Comparison of ENCODE assay signal across 8 cellular contexts in the genomic region with DNA sequence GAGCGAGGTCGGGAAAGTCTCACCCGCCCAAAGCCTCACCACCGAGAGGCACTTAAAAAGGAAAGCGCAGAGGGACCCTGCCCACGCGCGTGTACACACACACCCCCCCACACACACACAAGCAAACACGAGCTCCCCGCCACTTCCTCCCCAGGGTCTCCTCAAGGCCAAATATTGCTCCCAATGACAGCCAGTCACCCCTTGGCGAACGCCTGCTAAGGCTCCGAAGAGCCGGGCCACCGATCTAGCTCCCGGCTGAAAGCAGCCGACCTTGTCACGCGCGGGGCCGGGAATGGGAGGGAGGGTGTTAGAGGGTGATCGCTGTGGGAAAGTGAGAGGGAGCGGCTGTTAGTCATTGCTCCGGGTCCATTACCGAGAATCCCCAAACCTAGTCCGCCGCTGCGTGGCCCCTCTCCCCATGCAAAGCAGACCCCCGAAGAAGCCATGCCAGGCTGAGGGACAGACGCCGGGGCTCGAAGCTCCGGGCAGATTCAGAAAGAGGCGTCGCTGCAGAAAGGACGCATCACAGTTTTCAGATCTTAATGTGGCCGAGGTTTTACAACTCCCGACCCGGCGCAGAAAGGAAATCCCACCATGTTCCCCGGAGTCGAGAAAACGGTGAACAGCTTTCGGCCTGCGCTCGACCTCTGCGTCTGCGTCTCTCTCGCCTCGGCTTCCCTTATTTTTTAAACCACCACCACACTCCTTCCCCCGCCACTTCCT. TPM values are rescaled to one million over a fixed set of nuclear protein-coding genes. Genes with fewer than 3 reads are reported as not detected.
DNase-seq lines count a peak whose midpoint lies in the region; TF ChIP-seq lines count a peak whose summit lies in the region.

No MANE protein-coding gene starts in this region.

- no peaks in the 10 kb centered on the region for H3K36me3 ChIP-seq in SJSA1
- H3K36me3 ChIP-seq in muscle layer of colon (ENCODE audit: insufficient read depth, low read length): peaks cover 11% of the 10 kb centered on the region

- H3K27me3 ChIP-seq in SJSA1 (replicated peaks): peaks cover 46% of the 10 kb centered on the region
- H3K27me3 ChIP-seq in muscle layer of colon (ENCODE audit: control insufficient read depth in 1 of 2, insufficient read depth in 2 of 2, low read length in 2 of 2): peaks cover 20 to 31% of the 10 kb centered on the region in 2 donors

- peaks cover 44% of the 10 kb centered on the region for H3K4me1 Mint-ChIP-seq in activated naive CD4-positive, alpha-beta T cell treated with anti-CD3 and anti-CD28 coated beads, Interleukin-2, amount 10 ng/mL, durations not matched to agents 7 days and 5 days

- H3K27ac ChIP-seq in SJSA1 (no peak overlapping the region), muscle layer of colon (ENCODE audit: low read depth, low read length) (peak overlapping the region; percentile 88)

- no peak for DNase-seq in activated naive CD4-positive, alpha-beta T cell treated with anti-CD3 and anti-CD28 coated beads, Interleukin-2, amount 10 ng/mL, durations not matched to agents 7 days and 5 days
- no peak for DNase-seq in activated naive CD4-positive, alpha-beta T cell treated with Interleukin-2 at 50 U/mL for 16 hours
- DNase-seq in SJSA1 (ENCODE audit: low read depth in 1 of 2, low spot score in 2 of 2): peak in 1 of 2 experiments; percentile 55
- DNase-seq in epithelial cell of esophagus (ENCODE audit: low read depth): peak; percentile 46
- no peak for DNase-seq in DMS153 treated with DMSO at 0.1 percent for 48 hours (lab: John Stamatoyannopoulos, UW; ENCODE audit: unreplicated experiment)
- no peak for DNase-seq in occipital lobe (lab: John Stamatoyannopoulos, UW)
- DNase-seq in stimulated activated CD4-positive, alpha-beta T cell treated with anti-CD3 and anti-CD28 coated beads, Interleukin-4, amount 100 ng/mL, for 24 hours: no peak

- H3K4me3 ChIP-seq in SJSA1 (peak overlapping the region; percentile 49), epithelial cell of esophagus (ENCODE audit: low read length) (peak overlapping the region; percentile 53), muscle layer of colon (ENCODE audit: low read depth in 1 of 2, low read length in 2 of 2) (peak overlapping the region; percentile 72 to 79)

- CTCF ChIA-PET in activated naive CD4-positive, alpha-beta T cell treated with anti-CD3 and anti-CD28 coated beads, Interleukin-2, amount 10 ng/mL, durations not matched to agents 7 days and 5 days (lab: Charles Lee): no interaction called here

- H3K27ac Mint-ChIP-seq in activated naive CD4-positive, alpha-beta T cell treated with anti-CD3 and anti-CD28 coated beads, Interleukin-2, amount 10 ng/mL, durations not matched to agents 7 days and 5 days: no peak overlapping the region

- peaks cover 87% of the 10 kb centered on the region for H3K27me3 Mint-ChIP-seq in activated naive CD4-positive, alpha-beta T cell treated with anti-CD3 and anti-CD28 coated beads, Interleukin-2, amount 10 ng/mL, durations not matched to agents 7 days and 5 days

- peak overlapping the region; percentile 74 for H3K4me3 Mint-ChIP-seq in activated naive CD4-positive, alpha-beta T cell treated with anti-CD3 and anti-CD28 coated beads, Interleukin-2, amount 10 ng/mL, durations not matched to agents 7 days and 5 days

- no peak for TF ChIP-seq CTCF in epithelial cell of esophagus (IDR thresholded peaks at IDR 0.05; ENCODE audit: insufficient read depth, low read depth, low read length, missing control alignments)

- H3K4me1 ChIP-seq in SJSA1 (replicated peaks) (peaks cover 37% of the 10 kb centered on the region), muscle layer of colon (ENCODE audit: insufficient read depth, low read length) (peaks cover 14% of the 10 kb centered on the region)

- H3K36me3 Mint-ChIP-seq in activated naive CD4-positive, alpha-beta T cell treated with anti-CD3 and anti-CD28 coated beads, Interleukin-2, amount 10 ng/mL, durations not matched to agents 7 days and 5 days: peaks cover 8% of the 10 kb centered on the region

- peak overlapping the region; percentile 33 for H3K9ac ChIP-seq in muscle layer of colon (ENCODE audit: low read length)

- no peaks in the 10 kb centered on the region for H3K9me3 ChIP-seq in SJSA1 (replicated peaks)
- no peaks in the 10 kb centered on the region for H3K9me3 ChIP-seq in muscle layer of colon (ENCODE audit: low read length)

- peaks cover 2% of the 10 kb centered on the region for H3K9me3 Mint-ChIP-seq in activated naive CD4-positive, alpha-beta T cell treated with anti-CD3 and anti-CD28 coated beads, Interleukin-2, amount 10 ng/mL, durations not matched to agents 7 days and 5 days

RNA-seq across cellular contexts. Expression of a gene that starts 2.6 kb away (rescaled TPM):
- 1.8 and 3.4 TPM in 2 replicates for total RNA-seq in SJSA1 (2014; rRNA removed; shearing (Covaris generic))
- total RNA-seq in occipital lobe: 1.2 TPM
